2 cellular contexts compared by ENCODE assay signal in the genomic region with DNA sequence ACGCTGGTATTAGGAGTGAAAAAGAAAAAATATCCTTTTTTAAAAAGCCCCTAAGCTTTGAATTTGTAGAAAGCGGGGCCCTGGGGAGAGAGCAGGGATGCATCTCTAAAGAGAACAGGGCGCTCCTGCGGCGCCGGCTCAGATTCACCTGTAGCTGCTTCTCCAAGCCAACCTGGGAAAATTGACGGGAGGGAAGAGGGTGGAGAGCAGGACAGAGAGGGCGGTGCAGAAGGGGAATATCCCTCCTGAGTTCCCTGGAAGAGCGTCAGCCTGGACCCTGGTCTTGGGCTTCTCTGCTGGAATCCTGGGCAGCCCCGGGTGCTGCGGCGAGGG.
TF ChIP-seq lines count a peak whose summit lies in the region.

No MANE protein-coding gene starts in this region.

TF ChIP-seq in K562, 482 proteins besides CTCF, POLR2A, EP300 and RAD21:
- no peak for TF ChIP-seq PHB (CRISPR knock-in tag; IDR thresholded peaks at IDR 0.05)
- no peak for TF ChIP-seq ZNF239 (CRISPR knock-in tag; IDR thresholded peaks at IDR 0.05)
- TF ChIP-seq, protein P1, sequence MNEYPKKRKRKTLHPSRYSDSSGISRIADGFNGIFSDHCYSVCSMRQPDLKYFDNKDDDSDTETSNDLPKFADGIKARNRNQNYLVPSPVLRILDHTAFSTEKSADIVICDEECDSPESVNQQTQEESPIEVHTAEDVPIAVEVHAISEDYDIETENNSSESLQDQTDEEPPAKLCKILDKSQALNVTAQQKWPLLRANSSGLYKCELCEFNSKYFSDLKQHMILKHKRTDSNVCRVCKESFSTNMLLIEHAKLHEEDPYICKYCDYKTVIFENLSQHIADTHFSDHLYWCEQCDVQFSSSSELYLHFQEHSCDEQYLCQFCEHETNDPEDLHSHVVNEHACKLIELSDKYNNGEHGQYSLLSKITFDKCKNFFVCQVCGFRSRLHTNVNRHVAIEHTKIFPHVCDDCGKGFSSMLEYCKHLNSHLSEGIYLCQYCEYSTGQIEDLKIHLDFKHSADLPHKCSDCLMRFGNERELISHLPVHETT (CRISPR knock-in tag; conservative IDR thresholded peaks at IDR 0.05 in 1 of 2, IDR thresholded peaks at IDR 0.05 in 1 of 2) = no peak
- TF ChIP-seq CC2D1A (IDR thresholded peaks at IDR 0.05) = no peak
- no peak for TF ChIP-seq RFX7 (CRISPR knock-in tag; IDR thresholded peaks at IDR 0.05)
- no peak for TF ChIP-seq NR2C1 (IDR thresholded peaks at IDR 0.05)
- no peak for TF ChIP-seq NR2C1 (tag; IDR thresholded peaks at IDR 0.05)
- TF ChIP-seq, protein P2, sequence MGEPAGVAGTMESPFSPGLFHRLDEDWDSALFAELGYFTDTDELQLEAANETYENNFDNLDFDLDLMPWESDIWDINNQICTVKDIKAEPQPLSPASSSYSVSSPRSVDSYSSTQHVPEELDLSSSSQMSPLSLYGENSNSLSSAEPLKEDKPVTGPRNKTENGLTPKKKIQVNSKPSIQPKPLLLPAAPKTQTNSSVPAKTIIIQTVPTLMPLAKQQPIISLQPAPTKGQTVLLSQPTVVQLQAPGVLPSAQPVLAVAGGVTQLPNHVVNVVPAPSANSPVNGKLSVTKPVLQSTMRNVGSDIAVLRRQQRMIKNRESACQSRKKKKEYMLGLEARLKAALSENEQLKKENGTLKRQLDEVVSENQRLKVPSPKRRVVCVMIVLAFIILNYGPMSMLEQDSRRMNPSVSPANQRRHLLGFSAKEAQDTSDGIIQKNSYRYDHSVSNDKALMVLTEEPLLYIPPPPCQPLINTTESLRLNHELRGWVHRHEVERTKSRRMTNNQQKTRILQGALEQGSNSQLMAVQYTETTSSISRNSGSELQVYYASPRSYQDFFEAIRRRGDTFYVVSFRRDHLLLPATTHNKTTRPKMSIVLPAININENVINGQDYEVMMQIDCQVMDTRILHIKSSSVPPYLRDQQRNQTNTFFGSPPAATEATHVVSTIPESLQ (CRISPR knock-in tag; IDR thresholded peaks at IDR 0.05) = no peak
- TF ChIP-seq NR3C1 (CRISPR knock-in tag; IDR thresholded peaks at IDR 0.05) = no peak
- TF ChIP-seq TGIF2 (CRISPR knock-in tag; IDR thresholded peaks at IDR 0.05) = no peak
- TF ChIP-seq, protein P3, sequence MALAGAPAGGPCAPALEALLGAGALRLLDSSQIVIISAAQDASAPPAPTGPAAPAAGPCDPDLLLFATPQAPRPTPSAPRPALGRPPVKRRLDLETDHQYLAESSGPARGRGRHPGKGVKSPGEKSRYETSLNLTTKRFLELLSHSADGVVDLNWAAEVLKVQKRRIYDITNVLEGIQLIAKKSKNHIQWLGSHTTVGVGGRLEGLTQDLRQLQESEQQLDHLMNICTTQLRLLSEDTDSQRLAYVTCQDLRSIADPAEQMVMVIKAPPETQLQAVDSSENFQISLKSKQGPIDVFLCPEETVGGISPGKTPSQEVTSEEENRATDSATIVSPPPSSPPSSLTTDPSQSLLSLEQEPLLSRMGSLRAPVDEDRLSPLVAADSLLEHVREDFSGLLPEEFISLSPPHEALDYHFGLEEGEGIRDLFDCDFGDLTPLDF (CRISPR knock-in tag; IDR thresholded peaks at IDR 0.05) = no peak
- no peak for TF ChIP-seq C11orf30 (IDR thresholded peaks at IDR 0.05; ENCODE audit: low read depth)
- no peak for TF ChIP-seq EP400 (IDR thresholded peaks at IDR 0.05)
- no peak for TF ChIP-seq ZFP36 (IDR thresholded peaks at IDR 0.05; ENCODE audit: low read depth, low read length, partially characterized antibody)
- no peak for TF ChIP-seq ZNF12 (CRISPR knock-in tag; IDR thresholded peaks at IDR 0.05)
- no peak for TF ChIP-seq ZNF217 (CRISPR knock-in tag; IDR thresholded peaks at IDR 0.05)
- TF ChIP-seq, protein P4, sequence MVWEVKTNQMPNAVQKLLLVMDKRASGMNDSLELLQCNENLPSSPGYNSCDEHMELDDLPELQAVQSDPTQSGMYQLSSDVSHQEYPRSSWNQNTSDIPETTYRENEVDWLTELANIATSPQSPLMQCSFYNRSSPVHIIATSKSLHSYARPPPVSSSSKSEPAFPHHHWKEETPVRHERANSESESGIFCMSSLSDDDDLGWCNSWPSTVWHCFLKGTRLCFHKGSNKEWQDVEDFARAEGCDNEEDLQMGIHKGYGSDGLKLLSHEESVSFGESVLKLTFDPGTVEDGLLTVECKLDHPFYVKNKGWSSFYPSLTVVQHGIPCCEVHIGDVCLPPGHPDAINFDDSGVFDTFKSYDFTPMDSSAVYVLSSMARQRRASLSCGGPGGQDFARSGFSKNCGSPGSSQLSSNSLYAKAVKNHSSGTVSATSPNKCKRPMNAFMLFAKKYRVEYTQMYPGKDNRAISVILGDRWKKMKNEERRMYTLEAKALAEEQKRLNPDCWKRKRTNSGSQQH (CRISPR knock-in tag; IDR thresholded peaks at IDR 0.05) = no peak
- TF ChIP-seq, protein P5, sequence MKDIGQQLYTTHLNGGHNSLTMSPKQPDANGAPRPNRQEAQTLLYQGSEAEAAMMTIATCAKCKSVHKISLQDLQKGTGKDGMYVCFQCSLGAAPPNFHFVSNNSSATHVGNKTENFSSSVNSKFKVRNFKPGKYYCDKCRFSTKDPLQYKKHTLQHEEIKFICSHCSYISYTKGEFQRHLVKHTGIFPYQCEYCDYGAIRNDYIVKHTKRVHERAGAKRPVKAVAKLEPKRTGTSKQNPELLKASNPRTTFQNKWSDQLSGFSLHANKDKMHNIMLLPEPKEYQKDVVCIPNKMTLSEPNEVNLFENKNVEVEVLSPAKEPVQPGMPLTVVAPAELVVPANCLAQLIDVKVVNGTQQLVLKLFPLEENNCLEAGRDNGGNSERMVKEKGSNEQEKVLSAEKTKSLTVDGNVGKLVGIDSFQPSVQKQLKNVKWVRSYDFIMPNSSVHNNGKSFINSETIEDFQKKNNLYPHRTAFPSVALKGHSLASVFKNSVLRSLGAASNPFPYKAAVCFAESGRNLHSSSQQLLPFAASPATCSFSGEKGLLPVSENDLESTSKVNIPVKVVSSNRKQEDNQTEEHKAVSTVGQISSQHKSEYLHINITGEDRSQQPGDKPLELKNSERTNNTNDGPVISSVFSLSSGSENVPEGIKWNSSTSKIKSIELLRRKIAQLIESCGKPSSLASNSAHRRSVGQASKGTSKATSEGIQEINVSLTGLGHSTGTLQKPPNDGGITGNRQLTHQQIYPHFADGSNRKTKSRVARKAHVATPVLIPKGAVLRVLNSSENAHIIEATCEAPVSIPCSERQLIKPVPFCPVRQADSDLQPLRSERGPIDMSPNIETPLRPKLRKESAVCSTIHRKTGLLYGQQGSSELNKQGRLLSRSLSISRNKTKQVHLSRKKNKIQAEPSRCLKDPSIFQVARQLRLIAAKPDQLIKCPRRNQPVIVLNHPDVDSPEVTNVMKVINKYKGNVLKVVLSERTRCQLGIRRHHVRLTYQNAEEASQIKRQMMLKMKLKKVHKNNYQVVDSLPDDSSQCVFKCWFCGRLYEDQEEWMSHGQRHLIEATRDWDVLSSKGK (CRISPR knock-in tag; IDR thresholded peaks at IDR 0.05) = no peak
- no peak for TF ChIP-seq MAFG (tag; conservative IDR thresholded peaks at IDR 0.05)

TF ChIP-seq in GM12891, 5 proteins besides CTCF, POLR2A, EP300 and RAD21:
- TF ChIP-seq POLR2AphosphoS5 (IDR thresholded peaks at IDR 0.05; ENCODE audit: low read depth, low read length) = no peak
- TF ChIP-seq SPI1 (IDR thresholded peaks at IDR 0.05; ENCODE audit: low read depth, low read length) = no peak
- no peak for TF ChIP-seq TAF1 (IDR thresholded peaks at IDR 0.05; ENCODE audit: low read depth, low read length)
